ENCODE assay signal across 8 cellular contexts in the genomic region with DNA sequence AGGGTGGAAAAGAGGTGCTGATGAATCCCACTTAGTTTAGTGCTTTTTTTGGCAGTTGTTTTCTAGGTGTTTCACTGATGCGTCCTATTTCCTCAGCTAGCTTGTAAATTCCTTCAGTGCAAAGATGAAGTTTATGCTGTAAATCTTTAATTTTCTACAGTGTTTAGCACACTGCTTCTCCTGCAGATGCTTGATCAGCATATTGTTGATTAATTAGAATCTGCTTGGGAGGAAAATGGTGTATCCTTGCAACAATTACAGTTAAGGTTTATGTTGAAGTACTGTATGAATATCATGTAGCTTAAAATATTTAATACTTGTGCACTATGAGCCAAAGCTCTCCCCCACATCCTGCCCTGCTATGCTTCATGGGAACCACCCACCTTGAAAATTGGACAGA.
"Had no signal": no experiment of that assay in that cellular context is flagged by ENCODE, and none has a peak within 500 bp of the region (broad histone marks: within the 10 kb centered on the region; RNA-seq: fewer than 3 reads in every experiment).

No MANE protein-coding gene starts in this region.

- H3K27ac Mint-ChIP-seq: IgD-negative memory B cell had no signal

- H3K9me3 Mint-ChIP-seq: GM23338, IgD-negative memory B cell had no signal

- ATAC-seq: GM23338 had no signal

- H3K4me3 ChIP-seq: GM23338 had no signal

- FAIRE-seq: H1, H54, HTR-8/SVneo had no signal

- H2AFZ ChIP-seq: GM23338 had no signal

- H3K4me1 Mint-ChIP-seq: IgD-negative memory B cell had no signal

- DNase-seq: H9, HCEC 1CT, KG1 had no signal

- H3K4me3 Mint-ChIP-seq: GM23338, H9, IgD-negative memory B cell had no signal

- H3K4me2 ChIP-seq: GM23338 had no signal
